In genomic region chr19:38554676-38555141, GRCh38 we compare ENCODE assay signal across 19 cellular contexts.
"Had no signal": no experiment of that assay in that cellular context is flagged by ENCODE, and none has a peak within 500 bp of the region (broad histone marks: within the 10 kb centered on the region; RNA-seq: fewer than 3 reads in every experiment).

No MANE protein-coding gene starts in this region.

- H3K27ac Mint-ChIP-seq: activated naive CD8-positive, alpha-beta T cell treated with anti-CD3 and anti-CD28 coated beads, Interleukin-2, amount 10 ng/mL, durations not matched to agents 7 days and 5 days; naive thymus-derived CD4-positive, alpha-beta T cell had no signal

- H3K4me3 Mint-ChIP-seq: activated naive CD8-positive, alpha-beta T cell treated with anti-CD3 and anti-CD28 coated beads, Interleukin-2, amount 10 ng/mL, durations not matched to agents 7 days and 5 days had no signal

- H3K9me3 Mint-ChIP-seq: activated naive CD8-positive, alpha-beta T cell treated with anti-CD3 and anti-CD28 coated beads, Interleukin-2, amount 10 ng/mL, durations not matched to agents 7 days and 5 days had no signal

- FAIRE-seq: kidney, TTC549 had no signal

- ATAC-seq: mucosa of descending colon; naive thymus-derived CD4-positive, alpha-beta T cell had no signal

- H3K36me3 Mint-ChIP-seq: activated naive CD8-positive, alpha-beta T cell treated with anti-CD3 and anti-CD28 coated beads, Interleukin-2, amount 10 ng/mL, durations not matched to agents 7 days and 5 days; naive thymus-derived CD4-positive, alpha-beta T cell had no signal

- DNase-seq: activated CD4-positive, alpha-beta T cell treated with anti-CD3 and anti-CD28 coated beads, Interleukin-2, amount 50 U/mL, for 1 hour; activated CD4-positive, CD25-positive, alpha-beta regulatory T cell; activated gamma-delta T cell treated with Interleukin-2 at 50 U/mL for 16 hours; activated naive CD8-positive, alpha-beta T cell treated with anti-CD3 and anti-CD28 coated beads, Interleukin-2, amount 10 ng/mL, durations not matched to agents 7 days and 5 days; activated T-cell treated with anti-CD3 and anti-CD28 coated beads, Interleukin-2, amount 50 U/mL, for 48 hours; brain microvascular endothelial cell; cortex of kidney; effector memory CD4-positive, alpha-beta T cell; foreskin fibroblast; hypothalamus; kidney; left ventricle myocardium inferior; mucosa of descending colon; naive thymus-derived CD4-positive, alpha-beta T cell; retina; stimulated activated CD4-positive, alpha-beta T cell treated with anti-CD3 and anti-CD28 coated beads, Interleukin-4, amount 100 ng/mL, for 1 hour; stimulated activated naive CD4-positive, alpha-beta T cell; uterus had no signal
